ENCODE assay signal across 1 cellular context in the genomic region with DNA sequence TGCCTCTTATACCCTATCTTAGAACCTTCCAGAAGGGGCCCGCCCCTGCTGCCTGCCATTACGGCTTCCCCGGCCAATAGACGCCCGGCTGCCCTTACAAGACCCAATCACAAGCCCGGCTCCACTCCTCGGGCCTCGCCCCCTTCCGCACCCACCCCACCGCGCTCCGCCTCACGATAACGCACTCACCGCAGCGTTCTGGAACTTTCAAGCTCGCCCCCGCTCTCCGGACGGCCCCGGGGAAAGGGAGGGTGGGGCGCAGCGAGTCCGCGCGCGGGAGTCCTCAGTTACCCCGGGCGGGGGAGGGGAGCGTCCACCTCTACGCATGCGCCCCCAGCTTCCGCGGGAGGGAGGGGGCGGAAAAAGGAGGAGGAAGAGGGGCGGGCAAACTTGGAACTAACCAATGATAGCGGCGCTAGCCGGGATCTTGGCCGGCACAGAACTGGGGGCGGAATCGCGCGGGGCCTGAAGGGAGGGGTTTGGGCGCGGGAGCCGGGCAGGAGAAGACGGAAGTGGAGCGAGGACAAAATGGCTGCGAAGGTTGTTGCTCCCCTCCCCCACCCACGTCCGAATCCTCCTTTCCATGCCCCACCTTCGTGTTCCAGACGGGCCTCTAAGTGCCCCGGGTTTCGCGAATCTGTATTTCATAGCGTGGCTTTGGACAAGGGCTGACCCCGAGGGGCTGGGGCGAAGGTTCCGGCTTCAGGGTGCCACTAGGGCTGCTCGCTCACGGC.
TF ChIP-seq lines count a peak whose summit lies in the region.

No MANE protein-coding gene starts in this region.

TF ChIP-seq in K562, 482 proteins besides CTCF, POLR2A, EP300 and RAD21 (continued from another document and continues in another):
- TF ChIP-seq, protein P1, sequence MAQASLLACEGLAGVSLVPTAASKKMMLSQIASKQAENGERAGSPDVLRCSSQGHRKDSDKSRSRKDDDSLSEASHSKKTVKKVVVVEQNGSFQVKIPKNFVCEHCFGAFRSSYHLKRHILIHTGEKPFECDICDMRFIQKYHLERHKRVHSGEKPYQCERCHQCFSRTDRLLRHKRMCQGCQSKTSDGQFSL (CRISPR knock-in tag; IDR thresholded peaks at IDR 0.05), result no peak
- TF ChIP-seq, protein P1 (tag; IDR thresholded peaks at IDR 0.05), result peak in 1 of 2 experiments; percentile 47; a peak in 1 of 4 replicates
- TF ChIP-seq ZNF165 (CRISPR knock-in tag; IDR thresholded peaks at IDR 0.05; ENCODE audit: borderline replicate concordance) (no peak), RBM39 (optimal IDR thresholded peaks at IDR 0.05; ENCODE audit: low read depth, low read length) (peak; percentile 14), ZNF124 (CRISPR knock-in tag; IDR thresholded peaks at IDR 0.05) (no peak), POU5F1 (IDR thresholded peaks at IDR 0.05; ENCODE audit: borderline replicate concordance, low read depth, low read length, partially characterized antibody) (no peak), SMARCA5 (IDR thresholded peaks at IDR 0.05) (no peak), NFRKB (IDR thresholded peaks at IDR 0.05; ENCODE audit: low read depth) (peak; percentile 100), ERF (CRISPR knock-in tag; IDR thresholded peaks at IDR 0.05) (no peak), FOXP1 (CRISPR knock-in tag; IDR thresholded peaks at IDR 0.05) (no peak; the same call in 1 of the 2 replicates), ZNF274 (IDR thresholded peaks at IDR 0.05; ENCODE audit: borderline replicate concordance, low read depth, low read length) (no peak), NR3C1 (CRISPR knock-in tag; IDR thresholded peaks at IDR 0.05) (no peak), ZBTB8A (IDR thresholded peaks at IDR 0.05; ENCODE audit: partially characterized antibody) (no peak), PRPF4 (IDR thresholded peaks at IDR 0.05; ENCODE audit: insufficient read depth, low read depth, low read length, poor library complexity, severe bottlenecking) (no peak), HEY1 (CRISPR knock-in tag; IDR thresholded peaks at IDR 0.05; ENCODE audit: borderline replicate concordance) (no peak), ZNF311 (CRISPR knock-in tag; IDR thresholded peaks at IDR 0.05) (0 out of 2 replicates have a peak, but pooled peaks have one; percentile 24), FOSL1 (tag; conservative IDR thresholded peaks at IDR 0.05) (no peak), U2AF1 (optimal IDR thresholded peaks at IDR 0.05; ENCODE audit: low read depth, low read length) (no peak), RFX7 (CRISPR knock-in tag; IDR thresholded peaks at IDR 0.05) (no peak), ZFP30 (CRISPR knock-in tag; IDR thresholded peaks at IDR 0.05; ENCODE audit: borderline replicate concordance) (no peak), FOXJ2 (tag; IDR thresholded peaks at IDR 0.05) (no peak; the same call in 1 of the 2 replicates), EGR1 (conservative IDR thresholded peaks at IDR 0.05) (peak; percentile 99), E2F3 (CRISPR knock-in tag; IDR thresholded peaks at IDR 0.05) (no peak; the same call in 1 of the 2 replicates), NFE2L1 (tag; IDR thresholded peaks at IDR 0.05; ENCODE audit: borderline replicate concordance, low read depth) (no peak), PCBP1 (IDR thresholded peaks at IDR 0.05; ENCODE audit: low read depth, low read length, poor library complexity, severe bottlenecking) (no peak), CREB1 (IDR thresholded peaks at IDR 0.05) (peak; percentile 26; the same call in 1 of the 2 replicates), CREB1 (CRISPR knock-in tag; IDR thresholded peaks at IDR 0.05) (no peak), MAFF (IDR thresholded peaks at IDR 0.05; ENCODE audit: low read length) (no peak), SRSF1 (IDR thresholded peaks at IDR 0.05; ENCODE audit: low read depth, low read length) (no peak), ZNF644 (tag; IDR thresholded peaks at IDR 0.05; ENCODE audit: low read depth) (no peak), RBM17 (IDR thresholded peaks at IDR 0.05; ENCODE audit: borderline replicate concordance, low read depth, low read length) (no peak), MED1 (CRISPR knock-in tag; IDR thresholded peaks at IDR 0.05; ENCODE audit: borderline replicate concordance) (no peak), WHSC1 (IDR thresholded peaks at IDR 0.05; ENCODE audit: low read length) (no peak), ZNF197 (CRISPR knock-in tag; IDR thresholded peaks at IDR 0.05; ENCODE audit: low read depth) (no peak), MCM2 (IDR thresholded peaks at IDR 0.05; ENCODE audit: low read depth) (no peak), MTA2 (IDR thresholded peaks at IDR 0.05; ENCODE audit: low read depth) (no peak), RUNX1 (IDR thresholded peaks at IDR 0.05; ENCODE audit: low read depth) (no peak), CCNT2 (IDR thresholded peaks at IDR 0.05; ENCODE audit: borderline replicate concordance, extremely low read depth, insufficient read length, low read depth, low read length) (peak; percentile 76), KAT2B (IDR thresholded peaks at IDR 0.05; ENCODE audit: low read depth, low read length) (no peak), TAL1 (IDR thresholded peaks at IDR 0.05) (0 out of 2 replicates have a peak, but pooled peaks have one; percentile 4), SLC30A9 (CRISPR knock-in tag; IDR thresholded peaks at IDR 0.05) (no peak), HIVEP1 (CRISPR knock-in tag; IDR thresholded peaks at IDR 0.05) (no peak), BRF1 (IDR thresholded peaks at IDR 0.05; ENCODE audit: borderline replicate concordance, extremely low read depth, insufficient read length) (no peak)
- TF ChIP-seq, protein P2, sequence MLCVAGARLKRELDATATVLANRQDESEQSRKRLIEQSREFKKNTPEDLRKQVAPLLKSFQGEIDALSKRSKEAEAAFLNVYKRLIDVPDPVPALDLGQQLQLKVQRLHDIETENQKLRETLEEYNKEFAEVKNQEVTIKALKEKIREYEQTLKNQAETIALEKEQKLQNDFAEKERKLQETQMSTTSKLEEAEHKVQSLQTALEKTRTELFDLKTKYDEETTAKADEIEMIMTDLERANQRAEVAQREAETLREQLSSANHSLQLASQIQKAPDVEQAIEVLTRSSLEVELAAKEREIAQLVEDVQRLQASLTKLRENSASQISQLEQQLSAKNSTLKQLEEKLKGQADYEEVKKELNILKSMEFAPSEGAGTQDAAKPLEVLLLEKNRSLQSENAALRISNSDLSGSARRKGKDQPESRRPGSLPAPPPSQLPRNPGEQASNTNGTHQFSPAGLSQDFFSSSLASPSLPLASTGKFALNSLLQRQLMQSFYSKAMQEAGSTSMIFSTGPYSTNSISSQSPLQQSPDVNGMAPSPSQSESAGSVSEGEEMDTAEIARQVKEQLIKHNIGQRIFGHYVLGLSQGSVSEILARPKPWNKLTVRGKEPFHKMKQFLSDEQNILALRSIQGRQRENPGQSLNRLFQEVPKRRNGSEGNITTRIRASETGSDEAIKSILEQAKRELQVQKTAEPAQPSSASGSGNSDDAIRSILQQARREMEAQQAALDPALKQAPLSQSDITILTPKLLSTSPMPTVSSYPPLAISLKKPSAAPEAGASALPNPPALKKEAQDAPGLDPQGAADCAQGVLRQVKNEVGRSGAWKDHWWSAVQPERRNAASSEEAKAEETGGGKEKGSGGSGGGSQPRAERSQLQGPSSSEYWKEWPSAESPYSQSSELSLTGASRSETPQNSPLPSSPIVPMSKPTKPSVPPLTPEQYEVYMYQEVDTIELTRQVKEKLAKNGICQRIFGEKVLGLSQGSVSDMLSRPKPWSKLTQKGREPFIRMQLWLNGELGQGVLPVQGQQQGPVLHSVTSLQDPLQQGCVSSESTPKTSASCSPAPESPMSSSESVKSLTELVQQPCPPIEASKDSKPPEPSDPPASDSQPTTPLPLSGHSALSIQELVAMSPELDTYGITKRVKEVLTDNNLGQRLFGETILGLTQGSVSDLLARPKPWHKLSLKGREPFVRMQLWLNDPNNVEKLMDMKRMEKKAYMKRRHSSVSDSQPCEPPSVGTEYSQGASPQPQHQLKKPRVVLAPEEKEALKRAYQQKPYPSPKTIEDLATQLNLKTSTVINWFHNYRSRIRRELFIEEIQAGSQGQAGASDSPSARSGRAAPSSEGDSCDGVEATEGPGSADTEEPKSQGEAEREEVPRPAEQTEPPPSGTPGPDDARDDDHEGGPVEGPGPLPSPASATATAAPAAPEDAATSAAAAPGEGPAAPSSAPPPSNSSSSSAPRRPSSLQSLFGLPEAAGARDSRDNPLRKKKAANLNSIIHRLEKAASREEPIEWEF (CRISPR knock-in tag; IDR thresholded peaks at IDR 0.05), result no peak
- TF ChIP-seq, protein P3, sequence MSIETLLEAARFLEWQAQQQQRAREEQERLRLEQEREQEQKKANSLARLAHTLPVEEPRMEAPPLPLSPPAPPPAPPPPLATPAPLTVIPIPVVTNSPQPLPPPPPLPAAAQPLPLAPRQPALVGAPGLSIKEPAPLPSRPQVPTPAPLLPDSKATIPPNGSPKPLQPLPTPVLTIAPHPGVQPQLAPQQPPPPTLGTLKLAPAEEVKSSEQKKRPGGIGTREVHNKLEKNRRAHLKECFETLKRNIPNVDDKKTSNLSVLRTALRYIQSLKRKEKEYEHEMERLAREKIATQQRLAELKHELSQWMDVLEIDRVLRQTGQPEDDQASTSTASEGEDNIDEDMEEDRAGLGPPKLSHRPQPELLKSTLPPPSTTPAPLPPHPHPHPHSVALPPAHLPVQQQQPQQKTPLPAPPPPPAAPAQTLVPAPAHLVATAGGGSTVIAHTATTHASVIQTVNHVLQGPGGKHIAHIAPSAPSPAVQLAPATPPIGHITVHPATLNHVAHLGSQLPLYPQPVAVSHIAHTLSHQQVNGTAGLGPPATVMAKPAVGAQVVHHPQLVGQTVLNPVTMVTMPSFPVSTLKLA (conservative IDR thresholded peaks at IDR 0.05), result peak in 1 of 2 experiments; percentile 16; a peak in 1 of 4 replicates
- TF ChIP-seq, protein P4, sequence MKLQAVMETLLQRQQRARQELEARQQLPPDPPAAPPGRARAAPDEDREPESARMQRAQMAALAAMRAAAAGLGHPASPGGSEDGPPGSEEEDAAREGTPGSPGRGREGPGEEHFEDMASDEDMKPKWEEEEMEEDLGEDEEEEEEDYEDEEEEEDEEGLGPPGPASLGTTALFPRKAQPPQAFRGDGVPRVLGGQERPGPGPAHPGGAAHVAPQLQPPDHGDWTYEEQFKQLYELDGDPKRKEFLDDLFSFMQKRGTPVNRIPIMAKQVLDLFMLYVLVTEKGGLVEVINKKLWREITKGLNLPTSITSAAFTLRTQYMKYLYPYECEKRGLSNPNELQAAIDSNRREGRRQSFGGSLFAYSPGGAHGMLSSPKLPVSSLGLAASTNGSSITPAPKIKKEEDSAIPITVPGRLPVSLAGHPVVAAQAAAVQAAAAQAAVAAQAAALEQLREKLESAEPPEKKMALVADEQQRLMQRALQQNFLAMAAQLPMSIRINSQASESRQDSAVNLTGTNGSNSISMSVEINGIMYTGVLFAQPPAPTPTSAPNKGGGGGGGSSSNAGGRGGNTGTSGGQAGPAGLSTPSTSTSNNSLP (IDR thresholded peaks at IDR 0.05; ENCODE audit: borderline replicate concordance, low read depth, low read length), result no peak
- TF ChIP-seq, protein P5, sequence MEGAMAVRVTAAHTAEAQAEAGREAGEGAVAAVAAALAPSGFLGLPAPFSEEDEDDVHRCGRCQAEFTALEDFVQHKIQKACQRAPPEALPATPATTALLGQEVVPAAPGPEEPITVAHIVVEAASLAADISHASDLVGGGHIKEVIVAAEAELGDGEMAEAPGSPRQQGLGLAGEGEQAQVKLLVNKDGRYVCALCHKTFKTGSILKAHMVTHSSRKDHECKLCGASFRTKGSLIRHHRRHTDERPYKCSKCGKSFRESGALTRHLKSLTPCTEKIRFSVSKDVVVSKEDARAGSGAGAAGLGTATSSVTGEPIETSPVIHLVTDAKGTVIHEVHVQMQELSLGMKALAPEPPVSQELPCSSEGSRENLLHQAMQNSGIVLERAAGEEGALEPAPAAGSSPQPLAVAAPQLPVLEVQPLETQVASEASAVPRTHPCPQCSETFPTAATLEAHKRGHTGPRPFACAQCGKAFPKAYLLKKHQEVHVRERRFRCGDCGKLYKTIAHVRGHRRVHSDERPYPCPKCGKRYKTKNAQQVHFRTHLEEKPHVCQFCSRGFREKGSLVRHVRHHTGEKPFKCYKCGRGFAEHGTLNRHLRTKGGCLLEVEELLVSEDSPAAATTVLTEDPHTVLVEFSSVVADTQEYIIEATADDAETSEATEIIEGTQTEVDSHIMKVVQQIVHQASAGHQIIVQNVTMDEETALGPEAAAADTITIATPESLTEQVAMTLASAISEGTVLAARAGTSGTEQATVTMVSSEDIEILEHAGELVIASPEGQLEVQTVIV (CRISPR knock-in tag; IDR thresholded peaks at IDR 0.05; ENCODE audit: borderline replicate concordance), result no peak
- TF ChIP-seq, protein P6, sequence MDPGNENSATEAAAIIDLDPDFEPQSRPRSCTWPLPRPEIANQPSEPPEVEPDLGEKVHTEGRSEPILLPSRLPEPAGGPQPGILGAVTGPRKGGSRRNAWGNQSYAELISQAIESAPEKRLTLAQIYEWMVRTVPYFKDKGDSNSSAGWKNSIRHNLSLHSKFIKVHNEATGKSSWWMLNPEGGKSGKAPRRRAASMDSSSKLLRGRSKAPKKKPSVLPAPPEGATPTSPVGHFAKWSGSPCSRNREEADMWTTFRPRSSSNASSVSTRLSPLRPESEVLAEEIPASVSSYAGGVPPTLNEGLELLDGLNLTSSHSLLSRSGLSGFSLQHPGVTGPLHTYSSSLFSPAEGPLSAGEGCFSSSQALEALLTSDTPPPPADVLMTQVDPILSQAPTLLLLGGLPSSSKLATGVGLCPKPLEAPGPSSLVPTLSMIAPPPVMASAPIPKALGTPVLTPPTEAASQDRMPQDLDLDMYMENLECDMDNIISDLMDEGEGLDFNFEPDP (CRISPR knock-in tag; IDR thresholded peaks at IDR 0.05), result no peak
- TF ChIP-seq, protein P7, sequence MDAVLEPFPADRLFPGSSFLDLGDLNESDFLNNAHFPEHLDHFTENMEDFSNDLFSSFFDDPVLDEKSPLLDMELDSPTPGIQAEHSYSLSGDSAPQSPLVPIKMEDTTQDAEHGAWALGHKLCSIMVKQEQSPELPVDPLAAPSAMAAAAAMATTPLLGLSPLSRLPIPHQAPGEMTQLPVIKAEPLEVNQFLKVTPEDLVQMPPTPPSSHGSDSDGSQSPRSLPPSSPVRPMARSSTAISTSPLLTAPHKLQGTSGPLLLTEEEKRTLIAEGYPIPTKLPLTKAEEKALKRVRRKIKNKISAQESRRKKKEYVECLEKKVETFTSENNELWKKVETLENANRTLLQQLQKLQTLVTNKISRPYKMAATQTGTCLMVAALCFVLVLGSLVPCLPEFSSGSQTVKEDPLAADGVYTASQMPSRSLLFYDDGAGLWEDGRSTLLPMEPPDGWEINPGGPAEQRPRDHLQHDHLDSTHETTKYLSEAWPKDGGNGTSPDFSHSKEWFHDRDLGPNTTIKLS (IDR thresholded peaks at IDR 0.05; ENCODE audit: borderline replicate concordance, low read depth), result no peak
- TF ChIP-seq, protein P8, sequence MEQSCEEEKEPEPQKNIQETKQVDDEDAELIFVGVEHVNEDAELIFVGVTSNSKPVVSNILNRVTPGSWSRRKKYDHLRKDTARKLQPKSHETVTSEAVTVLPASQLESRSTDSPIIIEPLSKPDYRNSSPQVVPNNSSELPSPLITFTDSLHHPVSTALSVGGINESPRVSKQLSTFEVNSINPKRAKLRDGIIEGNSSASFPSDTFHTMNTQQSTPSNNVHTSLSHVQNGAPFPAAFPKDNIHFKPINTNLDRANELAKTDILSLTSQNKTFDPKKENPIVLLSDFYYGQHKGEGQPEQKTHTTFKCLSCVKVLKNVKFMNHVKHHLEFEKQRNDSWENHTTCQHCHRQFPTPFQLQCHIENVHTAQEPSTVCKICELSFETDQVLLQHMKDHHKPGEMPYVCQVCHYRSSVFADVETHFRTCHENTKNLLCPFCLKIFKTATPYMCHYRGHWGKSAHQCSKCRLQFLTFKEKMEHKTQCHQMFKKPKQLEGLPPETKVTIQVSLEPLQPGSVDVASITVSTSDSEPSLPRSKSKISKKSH (CRISPR knock-in tag; IDR thresholded peaks at IDR 0.05), result no peak
